ENCODE assay signal across 20 cellular contexts in genomic region chr10:97362310-97363033, GRCh38. TPM values are rescaled to one million over a fixed set of nuclear protein-coding genes. Genes with fewer than 3 reads are reported as not detected.
DNase-seq lines count a peak whose midpoint lies in the region; ATAC-seq and TF ChIP-seq lines count a peak whose summit lies in the region.
"Had no signal": no experiment of that assay in that cellular context is flagged by ENCODE, and none has a peak within 500 bp of the region (broad histone marks: within the 10 kb centered on the region; RNA-seq: fewer than 3 reads in every experiment).

No MANE protein-coding gene starts in this region.

- H3K4me1 ChIP-seq in HUES6 (ENCODE audit: control insufficient read depth, insufficient read depth, low read length): no peaks in the 10 kb centered on the region; the same call in 1 of the 2 replicates
- H3K4me1 ChIP-seq: BE2C had no signal

- no peak overlapping the region for H3K4me3 Mint-ChIP-seq in activated CD4-positive, alpha-beta T cell treated with anti-CD3 and anti-CD28 coated beads, Interleukin-2, amount 10 ng/mL, durations not matched to agents 7 days and 5 days
- H3K4me3 Mint-ChIP-seq in type B pancreatic cell: no peak overlapping the region
- H3K4me3 Mint-ChIP-seq: CD8-positive, alpha-beta T cell; GM23338 had no signal

- H3K4me1 Mint-ChIP-seq in activated CD4-positive, alpha-beta T cell treated with anti-CD3 and anti-CD28 coated beads, Interleukin-2, amount 10 ng/mL, durations not matched to agents 7 days and 5 days: no peaks in the 10 kb centered on the region
- no peaks in the 10 kb centered on the region for H3K4me1 Mint-ChIP-seq in type B pancreatic cell (ENCODE audit: unreplicated experiment)
- H3K4me1 Mint-ChIP-seq: GM23338 had no signal

- ATAC-seq in left lobe of liver: peak; percentile 74
- ATAC-seq: CD8-positive, alpha-beta T cell; GM23338; HCT116 had no signal

- H3K9me3 ChIP-seq in HUES6 (ENCODE audit: control insufficient read depth, insufficient read depth, low read depth, low read length): no peaks in the 10 kb centered on the region
- H3K9me3 ChIP-seq: BE2C, SK-N-SH had no signal

- H3K36me3 Mint-ChIP-seq in activated CD4-positive, alpha-beta T cell treated with anti-CD3 and anti-CD28 coated beads, Interleukin-2, amount 10 ng/mL, durations not matched to agents 7 days and 5 days (ENCODE audit: low read depth): peaks cover 9% of the 10 kb centered on the region
- peaks cover 20% of the 10 kb centered on the region for H3K36me3 Mint-ChIP-seq in type B pancreatic cell

- no peaks in the 10 kb centered on the region for H3K27me3 Mint-ChIP-seq in activated CD4-positive, alpha-beta T cell treated with anti-CD3 and anti-CD28 coated beads, Interleukin-2, amount 10 ng/mL, durations not matched to agents 7 days and 5 days
- H3K27me3 Mint-ChIP-seq in type B pancreatic cell: no peaks in the 10 kb centered on the region

- peak overlapping the region; percentile 15 for H3K27ac Mint-ChIP-seq in activated CD4-positive, alpha-beta T cell treated with anti-CD3 and anti-CD28 coated beads, Interleukin-2, amount 10 ng/mL, durations not matched to agents 7 days and 5 days
- peak overlapping the region; percentile 63 for H3K27ac Mint-ChIP-seq in type B pancreatic cell
- H3K27ac Mint-ChIP-seq: CD8-positive, alpha-beta T cell; GM23338 had no signal

- no peak for DNase-seq in activated CD4-positive, alpha-beta T cell treated with anti-CD3 and anti-CD28 coated beads, Interleukin-2, amount 10 ng/mL, durations not matched to agents 7 days and 5 days
- DNase-seq in activated CD4-positive, alpha-beta T cell treated with anti-CD3 and anti-CD28 coated beads for 4 hours: no peak
- DNase-seq in left lobe of liver (ENCODE audit: low spot score) (no peak), type B pancreatic cell (ENCODE audit: extremely low spot score, unreplicated experiment) (no peak), H4 (ENCODE audit: low spot score) (no peak), mucosa of gallbladder (ENCODE audit: low spot score) (no peak), globus pallidus (ENCODE audit: low spot score) (no peak)
- DNase-seq: BE2C; CD8-positive, alpha-beta T cell; DMS79; KBM-7; NCI-H1105 treated with DMSO at 0.1 percent for 48 hours; NCI-H1694; NCI-H2081 treated with DMSO at 0.1 percent for 48 hours; OCI-M1; SHP77 treated with DMSO at 0.1 percent for 48 hours; SK-N-SH had no signal

- H3K27me3 ChIP-seq in HUES6 (ENCODE audit: control insufficient read depth, insufficient read depth, low read length): no peaks in the 10 kb centered on the region
- H3K27me3 ChIP-seq: BE2C had no signal

- POLR2A ChIA-PET in activated CD4-positive, alpha-beta T cell treated with anti-CD3 and anti-CD28 coated beads, Interleukin-2, amount 10 ng/mL, durations not matched to agents 7 days and 5 days (lab: Charles Lee): no interaction called here

- no peak overlapping the region for H3K9ac ChIP-seq in HUES6 (ENCODE audit: low read length)
- H3K9ac ChIP-seq: SK-N-SH had no signal

- H3K27ac ChIP-seq in HUES6 (ENCODE audit: low read depth, low read length): 0 out of 2 replicates have a peak overlapping the region, but pooled peaks have one; percentile 23

- peaks cover 92% of the 10 kb centered on the region for H3K36me3 ChIP-seq in HUES6 (ENCODE audit: control insufficient read depth, insufficient read depth, low read length)

- CTCF ChIA-PET in activated CD4-positive, alpha-beta T cell treated with anti-CD3 and anti-CD28 coated beads, Interleukin-2, amount 10 ng/mL, durations not matched to agents 7 days and 5 days (lab: Charles Lee): interaction anchor here (1.1 to 1.7 kb wide), 2 partner anchors 13 to 17 kb away, joined by 3 to 5 read pairs; no protein-coding TSS in a partner anchor

- H3K4me3 ChIP-seq in HUES6 (ENCODE audit: low read depth, low read length): no peak overlapping the region
- H3K4me3 ChIP-seq: GM23338 had no signal

- H3K9me3 Mint-ChIP-seq in activated CD4-positive, alpha-beta T cell treated with anti-CD3 and anti-CD28 coated beads, Interleukin-2, amount 10 ng/mL, durations not matched to agents 7 days and 5 days: no peaks in the 10 kb centered on the region
- no peaks in the 10 kb centered on the region for H3K9me3 Mint-ChIP-seq in type B pancreatic cell
- H3K9me3 Mint-ChIP-seq: CD8-positive, alpha-beta T cell; GM23338 had no signal

- TF ChIP-seq CTCF in type B pancreatic cell (conservative IDR thresholded peaks at IDR 0.05): no peak

RNA-seq across cellular contexts. Expression of gene FRAT2, which starts 27.9 kb away (rescaled TPM):
- total RNA-seq in activated CD4-positive, alpha-beta T cell treated with anti-CD3 and anti-CD28 coated beads, Interleukin-2, amount 10 ng/mL, durations not matched to agents 7 days and 5 days: 10 to 100 TPM in 1 of 2 experiments, 1 to 10 TPM in 1; 9.0 to 10.7 TPM
- total RNA-seq in left lobe of liver (10.3 TPM), type B pancreatic cell (ENCODE audit: low replicate concordance) (23.1 and 36.4 TPM in 2 replicates), mucosa of gallbladder (18.6 TPM)
- 6.2 and 11.0 TPM in 2 replicates for total RNA-seq in H4 (2014; rRNA removed; shearing (Covaris generic))

RNA-seq across cellular contexts. Expression of gene RRP12, which starts 38.7 kb away (rescaled TPM):
- 10 to 100 TPM; 20.1 to 21.6 TPM for total RNA-seq in activated CD4-positive, alpha-beta T cell treated with anti-CD3 and anti-CD28 coated beads, Interleukin-2, amount 10 ng/mL, durations not matched to agents 7 days and 5 days
- total RNA-seq in left lobe of liver: 7.0 TPM
- 34.5 and 41.6 TPM in 2 replicates for total RNA-seq in type B pancreatic cell (ENCODE audit: low replicate concordance)
- total RNA-seq in H4 (2014; rRNA removed; shearing (Covaris generic)): 14.4 and 17.9 TPM in 2 replicates
- 20.9 TPM for total RNA-seq in mucosa of gallbladder

RNA-seq across cellular contexts. Expression of gene FRAT1, which starts 43.4 kb away (rescaled TPM):
- total RNA-seq in activated CD4-positive, alpha-beta T cell treated with anti-CD3 and anti-CD28 coated beads, Interleukin-2, amount 10 ng/mL, durations not matched to agents 7 days and 5 days: 1 to 10 TPM; 5.8 to 6.2 TPM
- total RNA-seq in left lobe of liver (10.0 TPM), type B pancreatic cell (ENCODE audit: low replicate concordance) (4.7 and 6.1 TPM in 2 replicates), mucosa of gallbladder (9.4 TPM)
- 0.89 and 1.6 TPM in 2 replicates for total RNA-seq in H4 (2014; rRNA removed; shearing (Covaris generic))
